19 cellular contexts compared by ENCODE assay signal in the genomic region with DNA sequence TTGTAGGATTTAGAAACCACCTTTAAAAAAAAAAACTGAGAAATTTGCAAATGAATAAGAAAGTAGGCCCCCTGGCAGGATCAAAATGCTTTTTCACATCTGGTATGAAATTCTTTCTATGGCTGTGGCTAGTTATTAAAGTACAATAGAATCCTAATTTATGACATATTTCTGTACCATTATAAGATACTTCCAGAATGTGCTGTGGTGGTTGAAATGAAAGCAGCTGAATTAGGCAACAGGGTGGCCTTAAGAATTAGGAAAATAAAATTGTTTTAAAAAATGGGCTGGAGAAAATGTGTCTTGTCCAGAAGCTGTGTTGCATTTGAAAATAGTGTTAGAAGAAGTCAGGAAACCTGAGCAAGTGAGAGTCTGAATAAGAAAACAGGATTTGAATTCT.
"Had no signal": no experiment of that assay in that cellular context is flagged by ENCODE, and none has a peak within 500 bp of the region (broad histone marks: within the 10 kb centered on the region; RNA-seq: fewer than 3 reads in every experiment).

No MANE protein-coding gene starts in this region.

- DNase-seq: activated B cell treated with CpG ODN at 0.5 μM for 24 hours; activated CD4-positive, alpha-beta T cell treated with anti-CD3 and anti-CD28 coated beads for 36 hours; activated CD4-positive, alpha-beta T cell treated with anti-CD3 and anti-CD28 coated beads, Interleukin-2, amount 50 U/mL, for 48 hours; activated CD8-positive, alpha-beta memory T cell treated with anti-CD3 and anti-CD28 coated beads for 24 hours; activated effector memory CD4-positive, alpha-beta T cell treated with Interleukin-2 at 50 U/mL for 16 hours; activated naive CD4-positive, alpha-beta T cell treated with Interleukin-2 at 50 U/mL for 16 hours; adrenal gland; central memory CD4-positive, alpha-beta T cell; dermis blood vessel endothelial cell; effector CD8-positive, alpha-beta T cell; foreskin keratinocyte; heart left ventricle; naive thymus-derived CD4-positive, alpha-beta T cell; psoas muscle; sigmoid colon; stimulated activated naive CD4-positive, alpha-beta T cell treated with Interleukin-2 at 50 U/mL for 16 hours; T-helper 1 cell; testis; transverse colon had no signal

- H3K4me3 ChIP-seq: adrenal gland, heart left ventricle, psoas muscle, sigmoid colon, testis, transverse colon had no signal
